In genomic region chr16:46862555-46863447, GRCh38 we compare ENCODE assay signal across 19 cellular contexts. TPM values are rescaled to one million over a fixed set of nuclear protein-coding genes. Genes with fewer than 3 reads are reported as not detected.
DNase-seq lines count a peak whose midpoint lies in the region; ATAC-seq, FAIRE-seq and TF ChIP-seq lines count a peak whose summit lies in the region.
"Had no signal": no experiment of that assay in that cellular context is flagged by ENCODE, and none has a peak within 500 bp of the region (broad histone marks: within the 10 kb centered on the region; RNA-seq: fewer than 3 reads in every experiment).

No MANE protein-coding gene starts in this region.

- dilution Hi-C loops in IMR-90 (cut with HindIII; ENCODE audit: low sequenced_read_pairs, unreplicated experiment), result no loop called here

- no peaks in the 10 kb centered on the region for H3K27me3 Mint-ChIP-seq in T-helper 2 cell treated with Interferon-gamma antibody and Interleukin-4, amounts not matched to agents 5 μg/mL and 100 μg/mL, for 36 hours (ENCODE audit: low read depth)
- H3K27me3 Mint-ChIP-seq in astrocyte (ENCODE audit: low read depth, unreplicated experiment), result no peaks in the 10 kb centered on the region

- TF ChIP-seq RAD21 in IMR-90 (IDR thresholded peaks at IDR 0.05; ENCODE audit: low read length), result no peak

- no TSS peak for BruUV-seq in IMR-90 (replicated peaks; lab: Mats Ljungman, UMichigan)

- H2BK20ac ChIP-seq in IMR-90 (ENCODE audit: low read depth, low read length), result no peak overlapping the region

- H3K79me1 ChIP-seq in IMR-90 (ENCODE audit: low read depth in 1 of 2, low read length in 2 of 2), result no peaks in the 10 kb centered on the region; a peak in 1 of 4 replicates

- ATAC-seq in IMR-90 (ENCODE audit: low read depth) (no peak), pancreas (peak in 3 of 4 donors; percentile 32 to 58 (median 44)), HG03342 (IDR thresholded peaks at IDR 0.05; ENCODE audit: unreplicated experiment) (no peak)
- ATAC-seq: A549, left cardiac atrium had no signal

- H3K36me3 ChIP-seq in IMR-90 (ENCODE audit: control insufficient read depth, insufficient read depth, low read length) (no peaks in the 10 kb centered on the region), astrocyte (ENCODE audit: insufficient read depth, low read length) (no peaks in the 10 kb centered on the region), pancreas (no peaks in the 10 kb centered on the region), colonic mucosa (no peaks in the 10 kb centered on the region)
- H3K36me3 ChIP-seq: brain microvascular endothelial cell had no signal

- peaks cover 3% of the 10 kb centered on the region for H3K9me3 Mint-ChIP-seq in T-helper 2 cell treated with Interferon-gamma antibody and Interleukin-4, amounts not matched to agents 5 μg/mL and 100 μg/mL, for 36 hours
- H3K9me3 Mint-ChIP-seq in astrocyte (ENCODE audit: unreplicated experiment), result no peaks in the 10 kb centered on the region

- no peak for FAIRE-seq in astrocyte (lab: Jason Lieb, UNC)
- FAIRE-seq in pancreas (lab: Jason Lieb, UNC), result no peak
- FAIRE-seq: A549 had no signal

- no peak overlapping the region for H3K4ac ChIP-seq in IMR-90 (ENCODE audit: low read depth, low read length)

- H2AK9ac ChIP-seq in IMR-90 (replicated peaks; ENCODE audit: low read depth, low read length, poor library complexity), result no peak overlapping the region

- H3K14ac ChIP-seq in IMR-90 (replicated peaks; ENCODE audit: low read depth, low read length), result no peak overlapping the region

- TF ChIP-seq CTCF in IMR-90 (conservative IDR thresholded peaks at IDR 0.05; ENCODE audit: low read depth, low read length) (no peak), astrocyte (IDR thresholded peaks at IDR 0.05; ENCODE audit: insufficient read depth, low read depth, low read length) (no peak), pancreas (IDR thresholded peaks at IDR 0.05) (no peak), colonic mucosa (IDR thresholded peaks at IDR 0.05) (no peak)

- H3K23ac ChIP-seq in IMR-90 (ENCODE audit: low read depth, low read length), result no peak overlapping the region

- no peak overlapping the region for H3K27ac ChIP-seq in IMR-90 (ENCODE audit: insufficient read depth, low read length)
- no peak overlapping the region for H3K27ac ChIP-seq in astrocyte (ENCODE audit: low read depth, low read length)
- H3K27ac ChIP-seq in pancreas, result no peak overlapping the region
- no peak overlapping the region for H3K27ac ChIP-seq in colonic mucosa
- H3K27ac ChIP-seq: A549, brain microvascular endothelial cell, dorsolateral prefrontal cortex had no signal

- H4K5ac ChIP-seq in IMR-90 (ENCODE audit: low read depth, low read length), result no peak overlapping the region

- H3K4me3 ChIP-seq in IMR-90 (ENCODE audit: insufficient read depth, low read depth, low read length) (no peak overlapping the region), astrocyte (ENCODE audit: insufficient read depth, low read depth, low read length) (no peak overlapping the region), pancreas (no peak overlapping the region), colonic mucosa (no peak overlapping the region)
- H3K4me3 ChIP-seq: A549, dorsolateral prefrontal cortex, skin epidermis had no signal

- no peak overlapping the region for H2AK5ac ChIP-seq in IMR-90 (ENCODE audit: low read depth, low read length)

- CTCF ChIA-PET in IMR-90 (lab: Yijun Ruan, JAX), result interaction anchor here (0.7 to 0.8 kb wide), 2 partner anchors 8 to 67 kb away, joined by 3 read pairs; no protein-coding TSS in a partner anchor

- DNase-seq in T-helper 2 cell treated with Interferon-gamma antibody and Interleukin-4, amounts not matched to agents 5 μg/mL and 100 μg/mL, for 36 hours (ENCODE audit: low spot score), result peak; percentile 14
- DNase-seq in T-helper 2 cell, result no peak
- peak; percentile 37 for DNase-seq in IMR-90
- DNase-seq in astrocyte (ENCODE audit: low read depth), result peak; percentile 27
- DNase-seq in pancreas, result no peak
- no peak for DNase-seq in SKM-1 treated with dmso at 0.1 percent for 144 hours (lab: John Stamatoyannopoulos, UW; ENCODE audit: unreplicated experiment)
- DNase-seq in colonic mucosa, result no peak
- DNase-seq: brain microvascular endothelial cell; dorsolateral prefrontal cortex; hippocampal formation; left cardiac atrium; NCI-H1048; NCI-H2171 treated with DMSO at 0.1 percent for 48 hours; Right ventricle myocardium superior; stimulated activated naive CD4-positive, alpha-beta T cell treated with Interleukin-2 at 50 U/mL for 16 hours had no signal

- H2BK120ac ChIP-seq in IMR-90 (ENCODE audit: low read depth, low read length), result no peak overlapping the region

- POLR2A ChIA-PET in IMR-90 (lab: Charles Lee; ENCODE audit: unreplicated experiment), result no interaction called here

- no CpG with 5 or more reads among the region's 16 CpGs for WGBS in IMR-90 (ENCODE audit: extremely low coverage in 2 of 2, insufficient read length in 1 of 2), 2 experiments
- 82 to 83% methylated on average over 16 of the region's 16 CpGs for WGBS in pancreas, 2 donors

- H3K27ac Mint-ChIP-seq in T-helper 2 cell treated with Interferon-gamma antibody and Interleukin-4, amounts not matched to agents 5 μg/mL and 100 μg/mL, for 36 hours, result peak overlapping the region; percentile 64
- H3K27ac Mint-ChIP-seq in astrocyte (ENCODE audit: unreplicated experiment), result no peak overlapping the region

- no peak overlapping the region for H4K8ac ChIP-seq in IMR-90 (ENCODE audit: low read depth in 2 of 2, low read length in 2 of 2)

- H3K18ac ChIP-seq in IMR-90 (ENCODE audit: low read depth, low read length), result no peak overlapping the region

- no peak overlapping the region for H2BK15ac ChIP-seq in IMR-90 (ENCODE audit: low read depth, low read length)

- H3K4me3 Mint-ChIP-seq in T-helper 2 cell treated with Interferon-gamma antibody and Interleukin-4, amounts not matched to agents 5 μg/mL and 100 μg/mL, for 36 hours, result no peak overlapping the region
- no peak overlapping the region for H3K4me3 Mint-ChIP-seq in astrocyte (ENCODE audit: unreplicated experiment)
- H3K4me3 Mint-ChIP-seq: CD14-positive monocyte had no signal

- H3K4me1 ChIP-seq in IMR-90 (ENCODE audit: control insufficient read depth, insufficient read depth, low read length), result peaks cover 4% of the 10 kb centered on the region
- H3K4me1 ChIP-seq in astrocyte (ENCODE audit: insufficient read depth, low read length), result peaks cover 4% of the 10 kb centered on the region
- peaks cover 0 to 4% (median 3%) of the 10 kb centered on the region in 3 donors for H3K4me1 ChIP-seq in pancreas
- H3K4me1 ChIP-seq in colonic mucosa, result no peaks in the 10 kb centered on the region

- in situ Hi-C loops in IMR-90 (cut with MboI; ENCODE audit: low sequenced_read_pairs), result no loop called here

- no peak for TF ChIP-seq POLR2A in IMR-90 (IDR thresholded peaks at IDR 0.05; ENCODE audit: low read depth, low read length)

- no peak overlapping the region for H3K9ac ChIP-seq in IMR-90 (ENCODE audit: low read depth, low read length)
- H3K9ac ChIP-seq in astrocyte (ENCODE audit: low read length), result no peak overlapping the region
- no peak overlapping the region for H3K9ac ChIP-seq in colonic mucosa (ENCODE audit: low read depth in 2 of 2, low read length in 2 of 2)

- H3K27me3 ChIP-seq in IMR-90 (ENCODE audit: control insufficient read depth, insufficient read depth, low read length) (no peaks in the 10 kb centered on the region), astrocyte (ENCODE audit: insufficient read depth, low read length) (no peaks in the 10 kb centered on the region), pancreas (no peaks in the 10 kb centered on the region), colonic mucosa (no peaks in the 10 kb centered on the region)
- H3K27me3 ChIP-seq: brain microvascular endothelial cell, dorsolateral prefrontal cortex had no signal

- intact Hi-C loops in IMR-90 (cut with micrococcal nuclease), result no loop called here
- intact Hi-C loops in pancreas (cut with DNase I), result no loop called here
- intact Hi-C loops in colonic mucosa (cut with DNase I), result no loop called here

- no peak overlapping the region for H2BK5ac ChIP-seq in IMR-90 (ENCODE audit: low read depth, low read length, poor library complexity, severe bottlenecking)

- H3K36me3 Mint-ChIP-seq in T-helper 2 cell treated with Interferon-gamma antibody and Interleukin-4, amounts not matched to agents 5 μg/mL and 100 μg/mL, for 36 hours (ENCODE audit: low read depth), result peaks cover 6% of the 10 kb centered on the region
- no peaks in the 10 kb centered on the region for H3K36me3 Mint-ChIP-seq in astrocyte (ENCODE audit: low read depth, unreplicated experiment)

- H3K79me2 ChIP-seq in astrocyte (ENCODE audit: insufficient read depth, low read length), result no peaks in the 10 kb centered on the region

- H2AFZ ChIP-seq in IMR-90 (replicated peaks; ENCODE audit: low read length, poor library complexity), result no peak overlapping the region
- peak overlapping the region; percentile 41 for H2AFZ ChIP-seq in astrocyte (ENCODE audit: low read depth, low read length)

- H4K20me1 ChIP-seq in IMR-90 (ENCODE audit: insufficient read depth, low read length) (no peaks in the 10 kb centered on the region), astrocyte (ENCODE audit: insufficient read depth, low read length) (no peaks in the 10 kb centered on the region)

- H3K4me2 ChIP-seq in IMR-90 (ENCODE audit: low read depth, low read length), result no peak overlapping the region
- H3K4me2 ChIP-seq in astrocyte (ENCODE audit: low read length), result no peak overlapping the region
- H3K4me2 ChIP-seq: A549 had no signal

- H3K4me1 Mint-ChIP-seq in T-helper 2 cell treated with Interferon-gamma antibody and Interleukin-4, amounts not matched to agents 5 μg/mL and 100 μg/mL, for 36 hours (ENCODE audit: low read depth), result peaks cover 27% of the 10 kb centered on the region
- H3K4me1 Mint-ChIP-seq in astrocyte (ENCODE audit: low read depth, unreplicated experiment), result peaks cover 2% of the 10 kb centered on the region

- H3K9me1 ChIP-seq in IMR-90 (ENCODE audit: insufficient read depth, low read length), result peaks cover 7% of the 10 kb centered on the region; the same call in 1 of the 2 replicates

- H3K56ac ChIP-seq in IMR-90 (ENCODE audit: extremely low read depth, insufficient read depth, low read length), result no peak overlapping the region

- 0 out of 2 replicates have a peak, but pooled peaks cover 2% of the 10 kb centered on the region for H3K9me3 ChIP-seq in IMR-90 (ENCODE audit: control insufficient read depth, insufficient read depth, low read length)
- no peaks in the 10 kb centered on the region for H3K9me3 ChIP-seq in astrocyte (ENCODE audit: insufficient read depth, low read depth, low read length)
- no peaks in the 10 kb centered on the region for H3K9me3 ChIP-seq in pancreas
- no peaks in the 10 kb centered on the region for H3K9me3 ChIP-seq in colonic mucosa
- H3K9me3 ChIP-seq: A549 had no signal

- no peak overlapping the region for H4K91ac ChIP-seq in IMR-90 (ENCODE audit: insufficient read depth, low read depth, low read length)

RNA-seq across cellular contexts. Expression of gene GPT2, which starts 21.4 kb away (rescaled TPM):
- 20.8 and 31.5 TPM in 2 replicates for total RNA-seq in IMR-90 (2012; rRNA removed)
- polyA plus RNA-seq in IMR-90 (2012; rRNA removed), result 23.2 and 26.4 TPM in 2 replicates
- 26.5 and 36.1 TPM in 2 replicates for polyA plus RNA-seq in IMR-90 (2012; cell fraction: cytosol; rRNA removed)
- polyA plus RNA-seq in IMR-90 (2012; cell fraction: nucleus; rRNA removed; ENCODE audit: low replicate concordance), result 20.3 and 39.8 TPM in 2 replicates
- 70.2 and 75.7 TPM in 2 replicates for total RNA-seq in astrocyte
- total RNA-seq in pancreas, result 100 to 1,000 TPM in 2 of 6 donors, 10 to 100 TPM in 4; 29.7 to 122 (median 60.5) TPM
- 10 to 100 TPM; 91.8 to 95.6 TPM for polyA plus RNA-seq in pancreas
- total RNA-seq in colonic mucosa, result 10 to 100 TPM; 28.8 to 45.3 TPM

RNA-seq across cellular contexts. Expression of gene C16orf87, which starts 31.8 kb away (rescaled TPM):
- total RNA-seq in IMR-90 (2012; rRNA removed), result 6.3 and 16.4 TPM in 2 replicates
- polyA plus RNA-seq in IMR-90 (2012; rRNA removed), result 6.2 and 8.1 TPM in 2 replicates
- 1.0 and 1.2 TPM in 2 replicates for polyA plus RNA-seq in IMR-90 (2012; cell fraction: cytosol; rRNA removed)
- 0.32 and 2.2 TPM in 2 replicates for polyA plus RNA-seq in IMR-90 (2012; cell fraction: nucleus; rRNA removed; ENCODE audit: low replicate concordance)
- total RNA-seq in astrocyte, result 20.5 and 25.0 TPM in 2 replicates
- 1 to 10 TPM; 1.9 to 3.1 (median 2.3) TPM for total RNA-seq in pancreas
- 1 to 10 TPM; 1.0 to 2.3 TPM for polyA plus RNA-seq in pancreas
- total RNA-seq in colonic mucosa, result 1 to 10 TPM; 4.8 to 6.7 TPM

Comparison
In these comparisons a context has a peak if more than half of its experiments do, and no peak if none do; other contexts are left out.
1. DNase-seq: peak in T-helper 2 cell treated with Interferon-gamma antibody and Interleukin-4, amounts not matched to agents 5 μg/mL and 100 μg/mL, for 36 hours (single experiment), IMR-90 (single experiment) and astrocyte (single experiment); none in T-helper 2 cell (0 of 5), pancreas (0 of 6), SKM-1 treated with dmso at 0.1 percent for 144 hours (single experiment) and colonic mucosa (single experiment).
2. ATAC-seq: peak in pancreas (3 of 4); none in IMR-90 (single experiment) and HG03342 (single experiment).